In the genomic region with DNA sequence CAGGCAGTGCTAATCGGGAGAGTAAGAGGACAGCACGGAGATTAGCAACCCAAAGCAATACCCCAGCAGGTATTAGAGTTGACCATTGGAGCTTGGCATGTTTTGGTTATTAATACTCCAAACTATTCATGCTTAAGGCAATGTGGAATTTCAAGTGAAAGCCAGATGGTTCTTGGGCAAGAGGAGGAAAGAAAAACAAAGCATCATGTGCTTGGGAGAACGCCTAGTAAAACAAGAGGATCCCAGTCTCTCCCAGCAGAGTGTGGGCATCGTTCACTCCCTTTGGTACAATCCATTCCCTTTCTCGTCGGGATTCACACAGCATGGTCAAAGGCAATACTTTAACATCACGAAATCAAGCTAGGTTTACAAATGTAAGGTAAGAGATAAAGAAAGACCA, we compare ENCODE assay signal across 26 cellular contexts.
DNase-seq lines count a peak whose midpoint lies in the region; ATAC-seq and TF ChIP-seq lines count a peak whose summit lies in the region.
"Had no signal": no experiment of that assay in that cellular context is flagged by ENCODE, and none has a peak within 500 bp of the region (broad histone marks: within the 10 kb centered on the region; RNA-seq: fewer than 3 reads in every experiment).

No MANE protein-coding gene starts in this region.

- H3K27ac Mint-ChIP-seq in chondrocyte (ENCODE audit: unreplicated experiment), result peak overlapping the region; percentile 87
- H3K27ac Mint-ChIP-seq: activated B cell treated with CpG ODN at 0.5 μM for 24 hours; activated naive CD4-positive, alpha-beta T cell treated with anti-CD3 and anti-CD28 coated beads for 36 hours; type B pancreatic cell had no signal

- H2AFZ ChIP-seq in GM23248, result no peak overlapping the region

- H3K27ac ChIP-seq in GM23248, result no peak overlapping the region
- H3K27ac ChIP-seq: BLaER1 treated with 17β-estradiol and CSF1 and Interleukin-3, amounts not matched to agents 10 nM and 100 nM; spleen had no signal

- H3K4me2 ChIP-seq in GM23248 (ENCODE audit: unreplicated experiment), result no peak overlapping the region
- H3K4me2 ChIP-seq: BLaER1 treated with 17β-estradiol and CSF1 and Interleukin-3, amounts not matched to agents 10 nM and 100 nM had no signal

- peaks cover 59% of the 10 kb centered on the region for H3K4me1 Mint-ChIP-seq in chondrocyte (ENCODE audit: low read depth)
- H3K4me1 Mint-ChIP-seq: activated B cell treated with CpG ODN at 0.5 μM for 24 hours had no signal

- H3K9me3 Mint-ChIP-seq in chondrocyte (ENCODE audit: low read depth), result no peaks in the 10 kb centered on the region
- H3K9me3 Mint-ChIP-seq: activated naive CD4-positive, alpha-beta T cell treated with anti-CD3 and anti-CD28 coated beads for 36 hours had no signal

- 30 to 36% methylated on average over 7 of the region's 7 CpGs for WGBS in GM23248 (ENCODE audit: low coverage in 1 of 2, low lambda C conversion rate in 2 of 2, missing lambda C conversion rate in 2 of 2), 2 experiments

- DNase-seq in GM23248 (peak; percentile 41), chondrocyte (ENCODE audit: low spot score) (no peak), kidney glomerular epithelial cell (lab: John Stamatoyannopoulos, UW) (peak; percentile 46), renal cortical epithelial cell (ENCODE audit: low read depth) (peak; percentile 80), NCI-H1417 treated with DMSO at 0.1 percent for 48 hours (lab: John Stamatoyannopoulos, UW) (no peak), NCI-H524 treated with DMSO at 0.1 percent for 48 hours (lab: John Stamatoyannopoulos, UW) (no peak), RPMI8226 (no peak)
- DNase-seq: activated B cell treated with CpG ODN at 0.5 μM for 24 hours; activated CD4-positive, alpha-beta T cell treated with anti-CD3 and anti-CD28 coated beads, Interleukin-2, amount 50 U/mL, for 48 hours; activated naive CD4-positive, alpha-beta T cell treated with anti-CD3 and anti-CD28 coated beads for 36 hours; dermis blood vessel endothelial cell; DMS79; GDM1; H7; head of caudate nucleus; MM.1S; NCI-H2081; NCI-H345; NCI-H82; occipital lobe; spleen; T-helper 1 cell had no signal

- no peak overlapping the region for H3K9ac ChIP-seq in GM23248
- H3K9ac ChIP-seq: BLaER1 treated with 17β-estradiol and CSF1 and Interleukin-3, amounts not matched to agents 10 nM and 100 nM had no signal

- H3K9me2 ChIP-seq in GM23248 (ENCODE audit: insufficient read depth), result 0 out of 2 replicates have a peak, but pooled peaks cover 3% of the 10 kb centered on the region

- no peaks in the 10 kb centered on the region for H3K36me3 Mint-ChIP-seq in chondrocyte (ENCODE audit: low read depth)
- H3K36me3 Mint-ChIP-seq: type B pancreatic cell had no signal

- in situ Hi-C loops in GM23248 (cut with MboI), result no loop called here

- H3K27me3 Mint-ChIP-seq in chondrocyte (ENCODE audit: low read depth), result no peaks in the 10 kb centered on the region
- H3K27me3 Mint-ChIP-seq: activated B cell treated with CpG ODN at 0.5 μM for 24 hours, type B pancreatic cell had no signal

- no peak for ATAC-seq in HG02938 (IDR thresholded peaks at IDR 0.05; ENCODE audit: unreplicated experiment)
- ATAC-seq: K562 had no signal

- H3F3A ChIP-seq in GM23248 (ENCODE audit: insufficient read depth), result no peaks in the 10 kb centered on the region

- no peaks in the 10 kb centered on the region; the same call in 1 of the 2 replicates for H4K20me1 ChIP-seq in GM23248 (ENCODE audit: insufficient read depth)
- H4K20me1 ChIP-seq: BLaER1 treated with 17β-estradiol and CSF1 and Interleukin-3, amounts not matched to agents 10 nM and 100 nM had no signal

- H3K36me3 ChIP-seq in GM23248 (ENCODE audit: low read depth), result no peaks in the 10 kb centered on the region
- H3K36me3 ChIP-seq: BLaER1 treated with 17β-estradiol and CSF1 and Interleukin-3, amounts not matched to agents 10 nM and 100 nM; spleen had no signal

- no peak overlapping the region for H3K4me3 ChIP-seq in GM23248
- H3K4me3 ChIP-seq: BLaER1 treated with 17β-estradiol and CSF1 and Interleukin-3, amounts not matched to agents 10 nM and 100 nM; K562; spleen had no signal

- no peaks in the 10 kb centered on the region for H3K4me1 ChIP-seq in GM23248 (ENCODE audit: insufficient read depth)
- H3K4me1 ChIP-seq: BLaER1 treated with 17β-estradiol and CSF1 and Interleukin-3, amounts not matched to agents 10 nM and 100 nM; spleen had no signal

- H3K9me3 ChIP-seq in GM23248 (ENCODE audit: low read depth), result no peaks in the 10 kb centered on the region
- H3K9me3 ChIP-seq: BLaER1 treated with 17β-estradiol and CSF1 and Interleukin-3, amounts not matched to agents 10 nM and 100 nM had no signal

- H3K79me2 ChIP-seq in GM23248 (ENCODE audit: insufficient read depth), result no peaks in the 10 kb centered on the region

- no peak for TF ChIP-seq CTCF in chondrocyte (IDR thresholded peaks at IDR 0.05)

- no peaks in the 10 kb centered on the region for H3K27me3 ChIP-seq in GM23248 (replicated peaks; ENCODE audit: insufficient read depth)
- H3K27me3 ChIP-seq: BLaER1 treated with 17β-estradiol and CSF1 and Interleukin-3, amounts not matched to agents 10 nM and 100 nM; spleen had no signal

- no peak overlapping the region for H3K4me3 Mint-ChIP-seq in chondrocyte (ENCODE audit: unreplicated experiment)
- H3K4me3 Mint-ChIP-seq: activated B cell treated with CpG ODN at 0.5 μM for 24 hours; activated naive CD4-positive, alpha-beta T cell treated with anti-CD3 and anti-CD28 coated beads for 36 hours; type B pancreatic cell had no signal

Comparison
In these comparisons a context has a peak if more than half of its experiments do, and no peak if none do; other contexts are left out.
1. DNase-seq: peak in GM23248 (single experiment), kidney glomerular epithelial cell (single experiment) and renal cortical epithelial cell (single experiment); none in chondrocyte (single experiment), NCI-H1417 treated with DMSO at 0.1 percent for 48 hours (single experiment), NCI-H524 treated with DMSO at 0.1 percent for 48 hours (single experiment) and RPMI8226 (single experiment).